21 cellular contexts compared by ENCODE assay signal in genomic region chr4:153010137-153010536, GRCh38.
"Had no signal": no experiment of that assay in that cellular context is flagged by ENCODE, and none has a peak within 500 bp of the region (broad histone marks: within the 10 kb centered on the region; RNA-seq: fewer than 3 reads in every experiment).

No MANE protein-coding gene starts in this region.

- ATAC-seq: esophagus mucosa, gastrocnemius medialis, heart left ventricle, left lung had no signal

- DNase-seq: activated CD8-positive, alpha-beta memory T cell treated with anti-CD3 and anti-CD28 coated beads for 24 hours; activated CD8-positive, alpha-beta memory T cell treated with anti-CD3 and anti-CD28 coated beads, Interleukin-2, amount 50 U/mL, for 48 hours; activated effector memory CD4-positive, alpha-beta T cell treated with Interleukin-2 at 50 U/mL for 16 hours; activated naive CD4-positive, alpha-beta T cell treated with anti-CD3 and anti-CD28 coated beads, Interleukin-2, amount 50 U/mL, for 16 hours; activated T-cell treated with anti-CD3 and anti-CD28 coated beads, Interleukin-2, amount 50 U/mL, for 48 hours; cerebellar nuclear complex; effector CD4-positive, alpha-beta T cell; gastrocnemius medialis; heart left ventricle; left lung; mammary epithelial cell; stimulated activated CD4-positive, alpha-beta T cell treated with anti-CD3 and anti-CD28 coated beads, Interleukin-12 subunit alpha, Interleukin-12 subunit beta, amount 100 ng/mL, for 4 hours; stimulated activated CD4-positive, alpha-beta T cell treated with anti-CD3 and anti-CD28 coated beads, Interleukin-1b, Interleukin-23, amount 100 ng/mL, for 48 hours; stimulated activated CD8-positive, alpha-beta memory T cell treated with anti-CD3 and anti-CD28 coated beads, Interleukin-4, amount 100 ng/mL, for 48 hours; stimulated activated naive CD4-positive, alpha-beta T cell; T-helper 2 cell; thyroid gland had no signal

- H3K27me3 ChIP-seq: breast epithelium, gastrocnemius medialis, heart left ventricle, left lung, right atrium auricular region, thyroid gland had no signal

- H3K27ac ChIP-seq: breast epithelium, gastrocnemius medialis, heart left ventricle, left lung, prostate gland, right atrium auricular region, thyroid gland had no signal

- H3K4me3 ChIP-seq: breast epithelium, gastrocnemius medialis, heart left ventricle, left lung, prostate gland, right atrium auricular region, thyroid gland had no signal
